ENCODE assay signal across 8 cellular contexts in the genomic region with DNA sequence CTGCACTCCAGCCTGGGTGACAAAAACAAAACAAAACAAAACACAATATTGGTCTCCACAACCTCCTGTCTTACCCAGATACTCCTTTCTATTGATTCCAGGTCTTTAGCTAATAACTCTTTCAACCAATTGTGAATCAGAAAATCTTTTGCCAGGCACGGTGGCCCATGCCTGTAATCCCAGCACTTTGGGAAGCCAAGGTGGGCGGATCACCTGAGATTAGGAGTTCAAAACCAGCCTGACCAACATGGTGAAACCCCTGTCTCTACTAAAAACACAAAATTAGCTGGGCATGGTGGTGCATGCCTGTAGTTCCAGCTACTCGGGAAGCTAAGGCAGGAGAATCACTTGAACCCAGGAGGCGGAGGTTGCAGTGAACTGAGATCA.
A peak's percentile ranks its signal among the peaks of the same experiment; 100 is the strongest.
DNase-seq lines count a peak whose midpoint lies in the region; ATAC-seq and TF ChIP-seq lines count a peak whose summit lies in the region.
"Not testable (repeated sequence)": the region's sequence is repeated elsewhere in the genome, so short reads cannot be mapped to it uniquely, and the experiment has no call there.

No MANE protein-coding gene starts in this region.

- H3K27ac Mint-ChIP-seq in activated naive CD4-positive, alpha-beta T cell treated with anti-CD3 and anti-CD28 coated beads for 36 hours, result peak overlapping the region; percentile 95
- H3K27ac Mint-ChIP-seq in dendritic cell treated with granulocyte-macrophage colony-stimulating factor and Interleukin-4, amounts not matched to agents 40 ng/mL and 50 ng/mL, for 4 days, result peak overlapping the region; percentile 50
- H3K27ac Mint-ChIP-seq in neural crest cell (ENCODE audit: unreplicated experiment), result peak overlapping the region; percentile 67

- H3K27me3 Mint-ChIP-seq in activated naive CD4-positive, alpha-beta T cell treated with anti-CD3 and anti-CD28 coated beads for 36 hours (ENCODE audit: low read depth); dendritic cell treated with granulocyte-macrophage colony-stimulating factor and Interleukin-4, amounts not matched to agents 40 ng/mL and 50 ng/mL, for 4 days; neural crest cell (ENCODE audit: low read depth): not testable (repeated sequence)

- TF ChIP-seq CTCF in neural crest cell (conservative IDR thresholded peaks at IDR 0.05); uterus (IDR thresholded peaks at IDR 0.05): not testable (repeated sequence)

- H3K9ac ChIP-seq in GM23248, result peak overlapping the region; percentile 48

- peaks cover 100% of the 10 kb centered on the region for H3K79me2 ChIP-seq in GM23248 (ENCODE audit: insufficient read depth)

- not testable (repeated sequence) for ATAC-seq in left colon

- not testable (repeated sequence) for H3K4me3 ChIP-seq in GM23248, uterus

- intact Hi-C loops in activated naive CD4-positive, alpha-beta T cell treated with anti-CD3 and anti-CD28 coated beads for 36 hours (cut with micrococcal nuclease); dendritic cell treated with granulocyte-macrophage colony-stimulating factor and Interleukin-4, amounts not matched to agents 40 ng/mL and 50 ng/mL, for 4 days (cut with micrococcal nuclease); left colon (cut with DNase I, micrococcal nuclease); uterus (cut with DNase I; ENCODE audit: low total_unique reads): not testable (repeated sequence)

- not testable (repeated sequence) for H3K27me3 ChIP-seq in GM23248 (replicated peaks; ENCODE audit: insufficient read depth); uterus

- TF ChIP-seq POLR2A in uterus (IDR thresholded peaks at IDR 0.05), result not testable (repeated sequence)

- peaks cover 19% of the 10 kb centered on the region; the same call in 1 of the 2 replicates for H4K20me1 ChIP-seq in GM23248 (ENCODE audit: insufficient read depth)

- H3K9me3 ChIP-seq in GM23248 (ENCODE audit: low read depth); uterus: not testable (repeated sequence)

- CTCF ChIA-PET in activated naive CD4-positive, alpha-beta T cell treated with anti-CD3 and anti-CD28 coated beads for 36 hours (lab: Charles Lee), result interaction anchor here (0.6 kb wide), 1 partner anchor 888 kb away, joined by 3 read pairs; no protein-coding TSS in a partner anchor

- not testable (repeated sequence) for H3K36me3 ChIP-seq in GM23248 (ENCODE audit: low read depth); uterus

- peaks cover 38% of the 10 kb centered on the region for H3K36me3 Mint-ChIP-seq in activated naive CD4-positive, alpha-beta T cell treated with anti-CD3 and anti-CD28 coated beads for 36 hours (ENCODE audit: low read depth)
- peaks cover 85% of the 10 kb centered on the region for H3K36me3 Mint-ChIP-seq in dendritic cell treated with granulocyte-macrophage colony-stimulating factor and Interleukin-4, amounts not matched to agents 40 ng/mL and 50 ng/mL, for 4 days (ENCODE audit: low read depth)
- not testable (repeated sequence) for H3K36me3 Mint-ChIP-seq in neural crest cell (ENCODE audit: low read depth)

- H3K4me2 ChIP-seq in GM23248 (ENCODE audit: unreplicated experiment), result peak overlapping the region; percentile 53

- not testable (repeated sequence) for H3F3A ChIP-seq in GM23248 (ENCODE audit: insufficient read depth)

- DNase-seq in GM23248; activated naive CD4-positive, alpha-beta T cell treated with anti-CD3 and anti-CD28 coated beads for 36 hours; neural crest cell (ENCODE audit: low read depth, low spot score): not testable (repeated sequence)
- DNase-seq in activated CD4-positive, CD25-positive, alpha-beta regulatory T cell treated with anti-CD3 and anti-CD28 coated beads, Interleukin-2, amount 50 U/mL, for 72 hours, result peak; percentile 25
- DNase-seq in left colon, result peak; percentile 3 to 18
- DNase-seq in stimulated activated CD8-positive, alpha-beta memory T cell treated with anti-CD3 and anti-CD28 coated beads, Interleukin-4, amount 100 ng/mL, for 48 hours, result peak; percentile 22
- DNase-seq in uterus, result peak; percentile 11 to 13

- H3K9me3 Mint-ChIP-seq in activated naive CD4-positive, alpha-beta T cell treated with anti-CD3 and anti-CD28 coated beads for 36 hours; dendritic cell treated with granulocyte-macrophage colony-stimulating factor and Interleukin-4, amounts not matched to agents 40 ng/mL and 50 ng/mL, for 4 days; neural crest cell: not testable (repeated sequence)

- peak overlapping the region; percentile 71 for H3K27ac ChIP-seq in GM23248
- peak overlapping the region; percentile 74 to 86 for H3K27ac ChIP-seq in uterus

- 56 to 69% methylated on average over 4 of the region's 4 CpGs for WGBS in GM23248 (ENCODE audit: low coverage in 1 of 2, low lambda C conversion rate in 2 of 2, missing lambda C conversion rate in 2 of 2), 2 experiments

- H3K9me2 ChIP-seq in GM23248 (ENCODE audit: insufficient read depth), result not testable (repeated sequence)

- not testable (repeated sequence) for H3K4me3 Mint-ChIP-seq in activated naive CD4-positive, alpha-beta T cell treated with anti-CD3 and anti-CD28 coated beads for 36 hours; dendritic cell treated with granulocyte-macrophage colony-stimulating factor and Interleukin-4, amounts not matched to agents 40 ng/mL and 50 ng/mL, for 4 days
- peak overlapping the region; percentile 31 for H3K4me3 Mint-ChIP-seq in neural crest cell

- in situ Hi-C loops in GM23248 (cut with MboI), result not testable (repeated sequence)

- H3K4me1 Mint-ChIP-seq in activated naive CD4-positive, alpha-beta T cell treated with anti-CD3 and anti-CD28 coated beads for 36 hours (ENCODE audit: low read depth), result peaks cover 84% of the 10 kb centered on the region
- peaks cover 99% of the 10 kb centered on the region for H3K4me1 Mint-ChIP-seq in dendritic cell treated with granulocyte-macrophage colony-stimulating factor and Interleukin-4, amounts not matched to agents 40 ng/mL and 50 ng/mL, for 4 days (ENCODE audit: low read depth)
- peaks cover 70% of the 10 kb centered on the region for H3K4me1 Mint-ChIP-seq in neural crest cell

- not testable (repeated sequence) for H2AFZ ChIP-seq in GM23248

- H3K4me1 ChIP-seq in GM23248 (ENCODE audit: insufficient read depth) (peaks cover 48% of the 10 kb centered on the region), uterus (peaks cover 8 to 24% of the 10 kb centered on the region in 2 donors)
